1 cellular context compared by ENCODE assay signal in genomic region chr14:20682435-20683124, GRCh38.
TF ChIP-seq lines count a peak whose summit lies in the region.

No MANE protein-coding gene starts in this region.

TF ChIP-seq in K562, 482 proteins besides CTCF, POLR2A, EP300 and RAD21 (continued from another document):
- TF ChIP-seq ZBTB33 (CRISPR knock-in tag; IDR thresholded peaks at IDR 0.05) = no peak
- TF ChIP-seq MYNN (IDR thresholded peaks at IDR 0.05) = no peak
- no peak for TF ChIP-seq MYNN (CRISPR knock-in tag; IDR thresholded peaks at IDR 0.05)
- peak; percentile 7 to 38; a peak in 1 of 4 replicates for TF ChIP-seq KDM1A (IDR thresholded peaks at IDR 0.05)
- TF ChIP-seq ARNT (IDR thresholded peaks at IDR 0.05) = no peak
- no peak for TF ChIP-seq RBM17 (IDR thresholded peaks at IDR 0.05; ENCODE audit: borderline replicate concordance, low read depth, low read length)
- no peak for TF ChIP-seq KLF1 (tag; IDR thresholded peaks at IDR 0.05)
- TF ChIP-seq RBBP5 (IDR thresholded peaks at IDR 0.05; ENCODE audit: borderline replicate concordance, insufficient read depth, low read length, poor library complexity, severe bottlenecking) = peak; percentile 80
- TF ChIP-seq HMGN3 (IDR thresholded peaks at IDR 0.05; ENCODE audit: borderline replicate concordance, extremely low read depth, insufficient read length, low read depth, low read length) = peak; percentile 33
- TF ChIP-seq SAFB (IDR thresholded peaks at IDR 0.05; ENCODE audit: borderline replicate concordance, low read depth, low read length) = no peak
- TF ChIP-seq CREM (IDR thresholded peaks at IDR 0.05; ENCODE audit: low read depth) = peak; percentile 78
